ENCODE assay signal across 8 cellular contexts in the genomic region with DNA sequence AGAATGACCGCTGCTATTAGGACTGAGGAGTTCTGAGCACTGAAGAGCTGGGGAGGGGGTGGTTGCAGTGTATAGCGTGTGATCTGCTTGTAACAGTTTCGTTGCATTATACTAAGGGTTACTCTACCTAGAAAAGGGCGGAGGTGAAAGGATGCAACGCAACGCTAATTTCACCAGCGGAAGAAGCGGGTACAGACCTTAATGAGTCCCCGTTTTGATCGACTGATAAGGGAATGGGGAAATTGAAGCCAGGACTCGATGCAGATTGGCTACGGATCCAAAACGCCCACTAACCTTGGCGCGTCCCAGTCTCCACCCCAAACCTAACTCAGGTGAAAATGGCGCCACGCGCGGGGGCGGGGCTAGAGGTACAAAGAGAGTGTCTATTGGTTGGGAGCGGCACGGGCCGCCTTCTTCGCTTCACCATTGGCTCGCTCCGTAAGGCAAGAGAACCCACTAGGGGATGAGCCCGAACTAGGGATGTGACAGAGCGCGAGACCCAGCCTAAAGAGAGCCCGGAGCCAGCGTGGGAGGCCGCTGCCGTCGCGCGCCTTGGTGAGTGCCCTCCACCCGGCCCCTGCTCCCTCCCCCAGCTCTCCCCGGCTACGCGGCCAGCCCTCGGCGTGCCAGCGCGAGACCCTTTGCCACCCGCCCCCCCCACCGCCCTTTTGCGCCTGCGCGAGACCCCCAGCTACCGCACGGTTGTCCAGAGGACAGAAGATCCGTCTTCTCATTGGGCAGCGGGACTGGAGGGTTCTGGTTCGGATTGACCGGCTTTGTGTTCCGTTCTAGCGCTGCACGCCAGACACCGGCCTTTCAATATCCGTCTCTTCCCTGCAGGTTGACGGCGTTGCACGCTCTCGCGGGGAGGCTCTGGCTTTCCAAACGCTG. TPM values are rescaled to one million over a fixed set of nuclear protein-coding genes. Genes with fewer than 3 reads are reported as not detected.
DNase-seq lines count a peak whose midpoint lies in the region; ATAC-seq and TF ChIP-seq lines count a peak whose summit lies in the region.

Gene EBP (plus strand): TSS at position 456 of the 891 bp plus-strand sequence. CDS start 1,964 bp downstream, outside the sequence.

- H3K27ac ChIP-seq in BLaER1 treated with 17β-estradiol and CSF1 and Interleukin-3, amounts not matched to agents 10 nM and 100 nM = peak within 1 kb of the TSS in 10 of 11 experiments; percentile 52 to 83 (median 74); a peak in 20 of 22 replicates
- H3K27ac ChIP-seq in left lung = peak within 1 kb of the TSS in 1 of 2 donors; percentile 66

- H3K4me3 Mint-ChIP-seq in activated CD4-positive, alpha-beta T cell treated with anti-CD3 and anti-CD28 coated beads, Interleukin-2, amount 10 ng/mL, durations not matched to agents 7 days and 5 days = peak within 1 kb of the TSS; percentile 88

- peak; percentile 97 for DNase-seq in NCI-H748 (lab: John Stamatoyannopoulos, UW; ENCODE audit: unreplicated experiment)
- DNase-seq in activated CD4-positive, alpha-beta T cell treated with anti-CD3 and anti-CD28 coated beads, Interleukin-2, amount 10 ng/mL, durations not matched to agents 7 days and 5 days = peak; percentile 96
- DNase-seq in dedifferentiated amniotic fluid mesenchymal stem cell (ENCODE audit: extremely low spot score) = peak; percentile 75
- DNase-seq in left lung = peak; percentile 91
- peak; percentile 88 for DNase-seq in stimulated activated CD4-positive, alpha-beta T cell treated with anti-CD3 and anti-CD28 coated beads, Interleukin-2, amount 100 ng/mL, for 4 hours (ENCODE audit: low read depth)

- H3K27ac Mint-ChIP-seq in activated CD4-positive, alpha-beta T cell treated with anti-CD3 and anti-CD28 coated beads, Interleukin-2, amount 10 ng/mL, durations not matched to agents 7 days and 5 days = peak within 1 kb of the TSS; percentile 99

- intact Hi-C loops in left lung (cut with DNase I) = no loop called here

- peak within 1 kb of the TSS; percentile 67 to 85 (median 78) for H3K4me2 ChIP-seq in BLaER1 treated with 17β-estradiol and CSF1 and Interleukin-3, amounts not matched to agents 10 nM and 100 nM

- peak within 1 kb of the TSS; percentile 57 to 78 (median 70) for H3K4me3 ChIP-seq in BLaER1 treated with 17β-estradiol and CSF1 and Interleukin-3, amounts not matched to agents 10 nM and 100 nM
- peak within 1 kb of the TSS; percentile 35 to 52 for H3K4me3 ChIP-seq in left lung

- no peaks in the 10 kb centered on the region; a peak in 1 of 22 replicates for H3K9me3 ChIP-seq in BLaER1 treated with 17β-estradiol and CSF1 and Interleukin-3, amounts not matched to agents 10 nM and 100 nM (replicated peaks in 1 of 11)
- no peaks in the 10 kb centered on the region for H3K9me3 ChIP-seq in left lung

- no peak for TF ChIP-seq CTCF in left lung (IDR thresholded peaks at IDR 0.05)

- peaks cover 17 to 40% (median 31%) of the 10 kb centered on the region in 10 experiments for H3K4me1 ChIP-seq in BLaER1 treated with 17β-estradiol and CSF1 and Interleukin-3, amounts not matched to agents 10 nM and 100 nM
- H3K4me1 ChIP-seq in left lung = peaks cover 0 to 10% of the 10 kb centered on the region in 2 donors

- CTCF ChIA-PET in activated CD4-positive, alpha-beta T cell treated with anti-CD3 and anti-CD28 coated beads, Interleukin-2, amount 10 ng/mL, durations not matched to agents 7 days and 5 days (lab: Charles Lee) = interaction anchor here (0.6 kb wide), 1 partner anchor 50 kb away, joined by 3 read pairs; no protein-coding TSS in a partner anchor

- peaks cover 8 to 45% (median 29%) of the 10 kb centered on the region in 11 experiments; a peak in 19 of 22 replicates for H3K27me3 ChIP-seq in BLaER1 treated with 17β-estradiol and CSF1 and Interleukin-3, amounts not matched to agents 10 nM and 100 nM
- no peaks in the 10 kb centered on the region for H3K27me3 ChIP-seq in left lung

- H3K36me3 ChIP-seq in BLaER1 treated with 17β-estradiol and CSF1 and Interleukin-3, amounts not matched to agents 10 nM and 100 nM = peaks cover 2 to 26% (median 10%) of the 10 kb centered on the region in 11 experiments; a peak in 13 of 22 replicates
- H3K36me3 ChIP-seq in left lung = peaks cover 0 to 2% of the 10 kb centered on the region in 2 donors

- 0 out of 22 replicates have a peak, but pooled peaks cover 0 to 4% (median 0%) of the 10 kb centered on the region in 11 experiments for H4K20me1 ChIP-seq in BLaER1 treated with 17β-estradiol and CSF1 and Interleukin-3, amounts not matched to agents 10 nM and 100 nM

- peak; percentile 97 for ATAC-seq in GM19372 (IDR thresholded peaks at IDR 0.05; ENCODE audit: low read depth, unreplicated experiment)
- ATAC-seq in HG03521 (IDR thresholded peaks at IDR 0.05; ENCODE audit: unreplicated experiment) = peak; percentile 95
- peak; percentile 99 for ATAC-seq in left lung

- peaks cover 41% of the 10 kb centered on the region for H3K4me1 Mint-ChIP-seq in activated CD4-positive, alpha-beta T cell treated with anti-CD3 and anti-CD28 coated beads, Interleukin-2, amount 10 ng/mL, durations not matched to agents 7 days and 5 days

- peak within 1 kb of the TSS; percentile 74 to 85 (median 82) for H3K9ac ChIP-seq in BLaER1 treated with 17β-estradiol and CSF1 and Interleukin-3, amounts not matched to agents 10 nM and 100 nM

- no peaks in the 10 kb centered on the region for H3K9me3 Mint-ChIP-seq in activated CD4-positive, alpha-beta T cell treated with anti-CD3 and anti-CD28 coated beads, Interleukin-2, amount 10 ng/mL, durations not matched to agents 7 days and 5 days

- H3K36me3 Mint-ChIP-seq in activated CD4-positive, alpha-beta T cell treated with anti-CD3 and anti-CD28 coated beads, Interleukin-2, amount 10 ng/mL, durations not matched to agents 7 days and 5 days (ENCODE audit: low read depth) = peaks cover 20% of the 10 kb centered on the region

- POLR2A ChIA-PET in activated CD4-positive, alpha-beta T cell treated with anti-CD3 and anti-CD28 coated beads, Interleukin-2, amount 10 ng/mL, durations not matched to agents 7 days and 5 days (lab: Charles Lee) = interaction anchor here (0.5 to 0.6 kb wide), 2 partner anchors 18 to 51 kb away, joined by 3 to 4 read pairs; partner anchors contain the start of gene TBC1D25

- no peaks in the 10 kb centered on the region for H3K27me3 Mint-ChIP-seq in activated CD4-positive, alpha-beta T cell treated with anti-CD3 and anti-CD28 coated beads, Interleukin-2, amount 10 ng/mL, durations not matched to agents 7 days and 5 days

RNA-seq across cellular contexts. Expression of gene EBP, which starts in this region (rescaled TPM):
- 100 to 1,000 TPM; 246 to 251 TPM for total RNA-seq in activated CD4-positive, alpha-beta T cell treated with anti-CD3 and anti-CD28 coated beads, Interleukin-2, amount 10 ng/mL, durations not matched to agents 7 days and 5 days
- 100 to 1,000 TPM in 1 of 2 donors, 10 to 100 TPM in 1; 74.2 to 200 TPM for total RNA-seq in left lung
